1 cellular context compared by ENCODE assay signal in the genomic region with DNA sequence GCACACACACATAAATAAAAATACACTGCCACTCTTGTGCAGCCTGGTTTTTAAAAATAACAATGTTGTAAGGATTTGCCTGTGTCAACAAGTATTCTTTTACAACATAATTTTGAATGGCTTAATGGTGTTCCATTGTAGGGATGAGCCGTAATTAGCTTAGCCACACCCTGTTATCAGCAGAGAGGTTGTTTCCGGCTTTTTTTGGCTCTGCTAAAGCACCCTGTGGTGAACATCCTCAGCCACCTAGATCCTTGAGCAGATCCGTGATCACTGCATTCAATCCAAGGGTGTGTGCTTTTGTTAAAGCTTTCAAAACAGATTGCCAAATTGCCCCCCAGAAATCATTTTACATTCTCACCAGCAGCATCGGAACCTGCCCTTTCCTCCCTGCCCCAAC.
TF ChIP-seq lines count a peak whose summit lies in the region.

No MANE protein-coding gene starts in this region.

TF ChIP-seq in K562, 482 proteins besides CTCF, POLR2A, EP300 and RAD21:
- TF ChIP-seq ZNF766 (CRISPR knock-in tag; conservative IDR thresholded peaks at IDR 0.05) (0 out of 2 replicates have a peak, but pooled peaks have one; percentile 27), RCOR1 (IDR thresholded peaks at IDR 0.05; ENCODE audit: borderline replicate concordance in 1 of 2, low read depth in 2 of 2, low read length in 2 of 2) (0 out of 4 replicates have a peak, but pooled peaks of 1 of the 2 experiments have one; percentile 19), CBX5 (IDR thresholded peaks at IDR 0.05; ENCODE audit: borderline replicate concordance, low read depth) (peak; percentile 14; the same call in 1 of the 2 replicates), ETV1 (tag; conservative IDR thresholded peaks at IDR 0.05; ENCODE audit: low read depth) (peak; percentile 78), ZNF398 (CRISPR knock-in tag; IDR thresholded peaks at IDR 0.05) (no peak), CGGBP1 (CRISPR knock-in tag; IDR thresholded peaks at IDR 0.05) (no peak), ZC3H8 (IDR thresholded peaks at IDR 0.05) (no peak)
TF ChIP-seq in K562: peak in this region for 4.
